ENCODE assay signal across 29 cellular contexts in genomic region chr5:172634106-172634899, GRCh38.
"Had no signal": no experiment of that assay in that cellular context is flagged by ENCODE, and none has a peak within 500 bp of the region (broad histone marks: within the 10 kb centered on the region; RNA-seq: fewer than 3 reads in every experiment).

No MANE protein-coding gene starts in this region.

- ATAC-seq: activated CD8-positive, alpha-beta memory T cell treated with anti-CD3 and anti-CD28 coated beads, Interleukin-2, amount 10 ng/mL, durations not matched to agents 7 days and 5 days; activated naive CD8-positive, alpha-beta T cell treated with anti-CD3 and anti-CD28 coated beads, Interleukin-2, amount 50 U/mL, for 24 hours; activated T-helper 17 cell treated with anti-CD3 and anti-CD28 coated beads, Interleukin-2, amount 50 U/mL, for 72 hours; T-helper 17 cell had no signal

- H3K36me3 ChIP-seq: Peyer's patch had no signal

- H3K27me3 ChIP-seq: Peyer's patch had no signal

- FAIRE-seq: astrocyte, TTC549 had no signal

- DNase-seq: activated B cell treated with CpG ODN at 0.5 μM for 24 hours; activated CD4-positive, alpha-beta T cell treated with anti-CD3 and anti-CD28 coated beads for 1 hour; activated CD4-positive, alpha-beta T cell treated with anti-CD3 and anti-CD28 coated beads, Interleukin-2, amount 10 ng/mL, durations not matched to agents 24 days and 14 days; activated CD4-positive, alpha-beta T cell treated with anti-CD3 and anti-CD28 coated beads, Interleukin-2, amount 50 U/mL, for 48 hours; activated CD8-positive, alpha-beta memory T cell treated with anti-CD3 and anti-CD28 coated beads, Interleukin-2, amount 10 ng/mL, durations not matched to agents 7 days and 5 days; activated naive CD4-positive, alpha-beta T cell treated with anti-CD3 and anti-CD28 coated beads, Interleukin-2, amount 50 U/mL, for 16 hours; activated naive CD8-positive, alpha-beta T cell treated with anti-CD3 and anti-CD28 coated beads, Interleukin-2, amount 50 U/mL, for 24 hours; activated T-cell treated with anti-CD3 and anti-CD28 coated beads, Interleukin-2, amount 50 U/mL, for 48 hours; amniotic stem cell; Kasumi-1; KBM-7; NCI-H1048; NCI-H146; NCI-H187 treated with DMSO at 0.1 percent for 48 hours; NCI-H2081 treated with DMSO at 0.1 percent for 48 hours; NCI-H2171; NCI-H2227 treated with DMSO at 0.1 percent for 48 hours; NCI-H526 treated with DMSO at 0.1 percent for 48 hours; NCI-H82; NK-92 treated with Interleukin-12 subunit alpha and Interleukin-12 subunit beta, amount 100 ng/mL, for 24 hours; OCI-M1; SIG-M5; T-helper 17 cell; T-helper 9 cell had no signal

- H3K9me3 ChIP-seq: Peyer's patch had no signal

- H3K4me3 ChIP-seq: Peyer's patch had no signal

- H3K27ac ChIP-seq: Peyer's patch, RWPE1 had no signal
